ENCODE assay signal across 14 cellular contexts in the genomic region with DNA sequence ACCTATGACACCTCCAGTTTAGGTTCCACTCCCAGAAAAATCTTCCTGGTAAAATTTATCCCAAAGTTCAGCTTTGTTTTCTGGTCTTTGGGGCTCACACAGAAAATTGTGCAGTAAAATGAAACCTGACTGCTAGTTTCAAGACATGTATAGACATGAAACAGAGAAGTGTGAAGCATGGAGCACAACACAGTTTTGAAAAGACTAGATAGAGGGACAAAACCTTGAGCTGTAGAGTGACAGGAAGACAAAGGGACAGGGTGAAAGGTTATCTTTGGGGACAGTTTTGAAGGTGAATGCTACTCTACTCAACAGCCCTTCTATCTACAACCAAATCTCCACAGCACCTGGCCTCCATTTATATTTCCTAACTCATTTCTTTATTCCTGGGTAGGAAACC.
DNase-seq lines count a peak whose midpoint lies in the region; ATAC-seq and TF ChIP-seq lines count a peak whose summit lies in the region.
"Had no signal": no experiment of that assay in that cellular context is flagged by ENCODE, and none has a peak within 500 bp of the region (broad histone marks: within the 10 kb centered on the region; RNA-seq: fewer than 3 reads in every experiment).

No MANE protein-coding gene starts in this region.

- no peak overlapping the region for H3K27ac ChIP-seq in IMR-90 (ENCODE audit: insufficient read depth, low read length)
- no peak overlapping the region for H3K27ac ChIP-seq in stomach
- H3K27ac ChIP-seq: RWPE1 had no signal

- H2AK9ac ChIP-seq in IMR-90 (replicated peaks; ENCODE audit: low read depth, low read length, poor library complexity) = no peak overlapping the region

- H3K23ac ChIP-seq in IMR-90 (ENCODE audit: low read depth, low read length) = no peak overlapping the region

- H3K4me3 ChIP-seq in IMR-90 (ENCODE audit: insufficient read depth, low read depth, low read length) = no peak overlapping the region
- H3K4me3 ChIP-seq in stomach = no peak overlapping the region

- no peak overlapping the region for H3K4ac ChIP-seq in IMR-90 (ENCODE audit: low read depth, low read length)

- H2AFZ ChIP-seq in IMR-90 (replicated peaks; ENCODE audit: low read length, poor library complexity) = no peak overlapping the region

- no peak overlapping the region for H3K9ac ChIP-seq in IMR-90 (ENCODE audit: low read depth, low read length)

- H3K9me3 ChIP-seq in IMR-90 (ENCODE audit: control insufficient read depth, insufficient read depth, low read length) = no peaks in the 10 kb centered on the region; the same call in 1 of the 2 replicates
- no peaks in the 10 kb centered on the region for H3K9me3 ChIP-seq in stomach

- no peaks in the 10 kb centered on the region for H3K79me1 ChIP-seq in IMR-90 (ENCODE audit: low read depth in 1 of 2, low read length in 2 of 2)

- POLR2A ChIA-PET in IMR-90 (lab: Charles Lee; ENCODE audit: unreplicated experiment) = no interaction called here

- no peak overlapping the region for H2AK5ac ChIP-seq in IMR-90 (ENCODE audit: low read depth, low read length)

- no peak for TF ChIP-seq RAD21 in IMR-90 (IDR thresholded peaks at IDR 0.05; ENCODE audit: low read length)

- no peak overlapping the region for H3K14ac ChIP-seq in IMR-90 (replicated peaks; ENCODE audit: low read depth, low read length)

- no peak overlapping the region for H4K91ac ChIP-seq in IMR-90 (ENCODE audit: insufficient read depth, low read depth, low read length)

- no peak overlapping the region for H2BK15ac ChIP-seq in IMR-90 (ENCODE audit: low read depth, low read length)

- no peaks in the 10 kb centered on the region for H3K9me1 ChIP-seq in IMR-90 (ENCODE audit: insufficient read depth, low read length)

- H3K36me3 ChIP-seq in IMR-90 (ENCODE audit: control insufficient read depth, insufficient read depth, low read length) (no peaks in the 10 kb centered on the region), stomach (no peaks in the 10 kb centered on the region)

- DNase-seq in IMR-90 (no peak), stomach (no peak), Kasumi-1 (lab: John Stamatoyannopoulos, UW) (no peak), erythroblast (lab: John Stamatoyannopoulos, UW) (no peak), D341Med (ENCODE audit: low spot score) (no peak)
- DNase-seq: activated CD4-positive, alpha-beta memory T cell treated with anti-CD3 and anti-CD28 coated beads, Interleukin-2, amount 10 ng/mL, durations not matched to agents 7 days and 5 days; caudate nucleus; COR-L47; effector CD8-positive, alpha-beta T cell; MV-4-11 had no signal

- H2BK20ac ChIP-seq in IMR-90 (ENCODE audit: low read depth, low read length) = no peak overlapping the region; the same call in 1 of the 2 replicates

- TF ChIP-seq EP300 in stomach (IDR thresholded peaks at IDR 0.05) = no peak

- dilution Hi-C loops in IMR-90 (cut with HindIII; ENCODE audit: low sequenced_read_pairs, unreplicated experiment) = no loop called here

- H3K4me2 ChIP-seq in IMR-90 (ENCODE audit: low read depth, low read length) = no peak overlapping the region

- intact Hi-C loops in IMR-90 (cut with micrococcal nuclease) = no loop called here
- intact Hi-C loops in stomach (cut with DNase I; ENCODE audit: low total_unique reads) = no loop called here

- CTCF ChIA-PET in IMR-90 (lab: Yijun Ruan, JAX) = interaction anchor here (1.0 kb wide), 1 partner anchor 33 kb away, joined by 3 read pairs; no protein-coding TSS in a partner anchor

- ATAC-seq in GM18519 (IDR thresholded peaks at IDR 0.05; ENCODE audit: low FRiP score, unreplicated experiment) (peak; percentile 57), GM21367 (IDR thresholded peaks at IDR 0.05; ENCODE audit: unreplicated experiment) (peak; percentile 76), HG02938 (IDR thresholded peaks at IDR 0.05; ENCODE audit: unreplicated experiment) (peak; percentile 68), IMR-90 (ENCODE audit: low read depth) (no peak)

- no TSS peak for BruUV-seq in IMR-90 (replicated peaks; lab: Mats Ljungman, UMichigan)

- TF ChIP-seq POLR2A in IMR-90 (IDR thresholded peaks at IDR 0.05; ENCODE audit: low read depth, low read length) (no peak), stomach (IDR thresholded peaks at IDR 0.05) (no peak), erythroblast (IDR thresholded peaks at IDR 0.05; ENCODE audit: low read length) (no peak)

- TF ChIP-seq CTCF in IMR-90 (conservative IDR thresholded peaks at IDR 0.05; ENCODE audit: low read depth, low read length) = no peak
- no peak for TF ChIP-seq CTCF in stomach (IDR thresholded peaks at IDR 0.05)

- peak overlapping the region; percentile 42; the same call in 1 of the 2 replicates for H4K5ac ChIP-seq in IMR-90 (ENCODE audit: low read depth, low read length)

- H3K27me3 ChIP-seq in IMR-90 (ENCODE audit: control insufficient read depth, insufficient read depth, low read length) = no peaks in the 10 kb centered on the region
- no peaks in the 10 kb centered on the region for H3K27me3 ChIP-seq in stomach

- H2BK5ac ChIP-seq in IMR-90 (ENCODE audit: low read depth, low read length, poor library complexity, severe bottlenecking) = no peak overlapping the region

- peak overlapping the region; percentile 92 for H3K18ac ChIP-seq in IMR-90 (ENCODE audit: low read depth, low read length)

- no peak overlapping the region for H3K56ac ChIP-seq in IMR-90 (ENCODE audit: extremely low read depth, insufficient read depth, low read length)

- H3K4me1 ChIP-seq in IMR-90 (ENCODE audit: control insufficient read depth, insufficient read depth, low read length) = peaks cover 7% of the 10 kb centered on the region; the same call in 1 of the 2 replicates
- H3K4me1 ChIP-seq in stomach = no peaks in the 10 kb centered on the region

- 0 out of 2 replicates have a peak overlapping the region, but pooled peaks have one; percentile 38 for H2BK120ac ChIP-seq in IMR-90 (ENCODE audit: low read depth, low read length)

- in situ Hi-C loops in IMR-90 (cut with MboI; ENCODE audit: low sequenced_read_pairs) = loop anchor here (25.0 kb wide), 1 partner anchor 1322 kb away; the partner anchor contains the start of gene MMADHC

- H4K20me1 ChIP-seq in IMR-90 (ENCODE audit: insufficient read depth, low read length) = no peaks in the 10 kb centered on the region

- 0 out of 4 replicates have a peak overlapping the region, but pooled peaks of 1 of the 2 experiments have one; percentile 43 for H4K8ac ChIP-seq in IMR-90 (ENCODE audit: low read depth in 2 of 2, low read length in 2 of 2)

TF ChIP-seq in IMR-90, 13 proteins besides CTCF, POLR2A, EP300 and RAD21:
- TF ChIP-seq RFX5 (IDR thresholded peaks at IDR 0.05; ENCODE audit: low read depth, low read length) = no peak
- no peak for TF ChIP-seq MAZ (IDR thresholded peaks at IDR 0.05; ENCODE audit: borderline replicate concordance, low read depth, low read length)
- TF ChIP-seq FOS (IDR thresholded peaks at IDR 0.05; ENCODE audit: low read depth, low read length) = no peak
- TF ChIP-seq, protein P1, sequence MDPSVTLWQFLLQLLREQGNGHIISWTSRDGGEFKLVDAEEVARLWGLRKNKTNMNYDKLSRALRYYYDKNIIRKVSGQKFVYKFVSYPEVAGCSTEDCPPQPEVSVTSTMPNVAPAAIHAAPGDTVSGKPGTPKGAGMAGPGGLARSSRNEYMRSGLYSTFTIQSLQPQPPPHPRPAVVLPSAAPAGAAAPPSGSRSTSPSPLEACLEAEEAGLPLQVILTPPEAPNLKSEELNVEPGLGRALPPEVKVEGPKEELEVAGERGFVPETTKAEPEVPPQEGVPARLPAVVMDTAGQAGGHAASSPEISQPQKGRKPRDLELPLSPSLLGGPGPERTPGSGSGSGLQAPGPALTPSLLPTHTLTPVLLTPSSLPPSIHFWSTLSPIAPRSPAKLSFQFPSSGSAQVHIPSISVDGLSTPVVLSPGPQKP (IDR thresholded peaks at IDR 0.05; ENCODE audit: borderline replicate concordance, low read depth, low read length) = no peak
- TF ChIP-seq MXI1 (IDR thresholded peaks at IDR 0.05; ENCODE audit: borderline replicate concordance, low read depth, low read length) = no peak
- no peak for TF ChIP-seq RCOR1 (IDR thresholded peaks at IDR 0.05; ENCODE audit: insufficient replicate concordance, low read length)
- no peak for TF ChIP-seq CEBPB (IDR thresholded peaks at IDR 0.05; ENCODE audit: low read depth, low read length)
- TF ChIP-seq CHD1 (IDR thresholded peaks at IDR 0.05; ENCODE audit: low read depth, low read length) = no peak
- TF ChIP-seq SMC3 (IDR thresholded peaks at IDR 0.05; ENCODE audit: low read depth, low read length) = no peak
- TF ChIP-seq, protein P2, sequence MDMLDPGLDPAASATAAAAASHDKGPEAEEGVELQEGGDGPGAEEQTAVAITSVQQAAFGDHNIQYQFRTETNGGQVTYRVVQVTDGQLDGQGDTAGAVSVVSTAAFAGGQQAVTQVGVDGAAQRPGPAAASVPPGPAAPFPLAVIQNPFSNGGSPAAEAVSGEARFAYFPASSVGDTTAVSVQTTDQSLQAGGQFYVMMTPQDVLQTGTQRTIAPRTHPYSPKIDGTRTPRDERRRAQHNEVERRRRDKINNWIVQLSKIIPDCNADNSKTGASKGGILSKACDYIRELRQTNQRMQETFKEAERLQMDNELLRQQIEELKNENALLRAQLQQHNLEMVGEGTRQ (IDR thresholded peaks at IDR 0.05; ENCODE audit: low read depth, low read length) = no peak
- TF ChIP-seq BHLHE40 (IDR thresholded peaks at IDR 0.05; ENCODE audit: low read depth, low read length) = no peak
